1 cellular context compared by ENCODE assay signal in the genomic region with DNA sequence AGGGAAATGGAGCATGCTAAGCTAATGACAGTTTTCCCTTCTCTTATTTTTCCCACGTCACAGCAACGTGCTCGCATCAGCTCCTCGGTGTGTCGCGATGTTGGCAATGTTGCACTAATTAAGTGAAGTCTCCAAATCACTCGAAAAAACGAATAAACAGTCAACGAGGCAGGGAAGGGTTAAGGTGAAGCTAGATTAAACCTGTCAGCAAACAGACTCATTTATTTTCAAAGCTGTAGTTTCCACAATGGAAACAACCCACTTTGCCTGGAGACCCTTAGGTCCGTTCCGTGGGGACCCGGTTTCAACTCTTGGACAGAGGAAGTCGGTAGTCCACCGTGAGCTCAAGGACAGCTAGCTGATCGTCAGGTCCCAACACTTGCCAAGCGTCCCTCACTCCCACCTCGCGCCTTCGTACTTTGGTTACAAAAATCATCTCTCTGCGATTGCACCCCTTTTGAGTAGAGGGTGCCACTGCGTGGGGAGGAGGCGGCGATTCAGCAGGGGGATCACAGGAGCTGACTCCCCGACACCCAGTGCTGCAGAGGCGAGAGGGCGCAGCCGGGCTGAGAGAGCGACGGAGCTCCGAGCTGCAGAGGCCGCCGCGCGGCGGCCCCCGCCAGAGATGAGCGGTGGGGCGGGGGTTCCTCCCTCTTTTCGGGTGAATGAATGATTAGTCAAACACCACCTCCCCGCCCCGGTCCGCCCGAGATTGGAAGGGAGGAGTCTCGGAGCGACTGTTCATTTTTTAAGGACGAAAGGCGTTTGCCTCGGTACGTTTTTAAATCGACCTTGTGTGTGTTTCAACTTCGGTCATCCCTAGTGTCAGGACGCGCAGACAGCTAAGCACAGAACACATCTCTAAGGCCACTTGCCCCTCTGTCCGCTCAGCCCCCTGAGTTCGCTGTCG.
TF ChIP-seq lines count a peak whose summit lies in the region.

No MANE protein-coding gene starts in this region.

TF ChIP-seq in SK-N-SH, 30 proteins besides CTCF, POLR2A, EP300 and RAD21 (continued from another document):
- TF ChIP-seq, protein P1, sequence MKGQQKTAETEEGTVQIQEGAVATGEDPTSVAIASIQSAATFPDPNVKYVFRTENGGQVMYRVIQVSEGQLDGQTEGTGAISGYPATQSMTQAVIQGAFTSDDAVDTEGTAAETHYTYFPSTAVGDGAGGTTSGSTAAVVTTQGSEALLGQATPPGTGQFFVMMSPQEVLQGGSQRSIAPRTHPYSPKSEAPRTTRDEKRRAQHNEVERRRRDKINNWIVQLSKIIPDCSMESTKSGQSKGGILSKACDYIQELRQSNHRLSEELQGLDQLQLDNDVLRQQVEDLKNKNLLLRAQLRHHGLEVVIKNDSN (IDR thresholded peaks at IDR 0.05; ENCODE audit: borderline replicate concordance, low read depth): no peak
- TF ChIP-seq SIN3A (IDR thresholded peaks at IDR 0.05; ENCODE audit: borderline replicate concordance, low read depth, low read length) (0 out of 2 replicates have a peak, but pooled peaks have one; percentile 51), RXRA (IDR thresholded peaks at IDR 0.05; ENCODE audit: borderline replicate concordance, low read depth) (no peak; the same call in 1 of the 2 replicates), RFX5 (IDR thresholded peaks at IDR 0.05; ENCODE audit: low read length) (no peak), JUND (IDR thresholded peaks at IDR 0.05) (no peak), NFIC (IDR thresholded peaks at IDR 0.05; ENCODE audit: borderline replicate concordance) (no peak), CHD2 (IDR thresholded peaks at IDR 0.05; ENCODE audit: low read length, partially characterized antibody) (no peak), GABPA (IDR thresholded peaks at IDR 0.05; ENCODE audit: low read depth) (0 out of 2 replicates have a peak, but pooled peaks have one; percentile 6), TEAD4 (IDR thresholded peaks at IDR 0.05; ENCODE audit: borderline replicate concordance, insufficient read depth) (no peak)
- TF ChIP-seq, protein P2, sequence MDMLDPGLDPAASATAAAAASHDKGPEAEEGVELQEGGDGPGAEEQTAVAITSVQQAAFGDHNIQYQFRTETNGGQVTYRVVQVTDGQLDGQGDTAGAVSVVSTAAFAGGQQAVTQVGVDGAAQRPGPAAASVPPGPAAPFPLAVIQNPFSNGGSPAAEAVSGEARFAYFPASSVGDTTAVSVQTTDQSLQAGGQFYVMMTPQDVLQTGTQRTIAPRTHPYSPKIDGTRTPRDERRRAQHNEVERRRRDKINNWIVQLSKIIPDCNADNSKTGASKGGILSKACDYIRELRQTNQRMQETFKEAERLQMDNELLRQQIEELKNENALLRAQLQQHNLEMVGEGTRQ (IDR thresholded peaks at IDR 0.05; ENCODE audit: borderline replicate concordance, low read depth, low read length): no peak
